24 cellular contexts compared by ENCODE assay signal in genomic region chr2:1889099-1889650, GRCh38.
"Had no signal": no experiment of that assay in that cellular context is flagged by ENCODE, and none has a peak within 500 bp of the region (broad histone marks: within the 10 kb centered on the region; RNA-seq: fewer than 3 reads in every experiment).

No MANE protein-coding gene starts in this region.

- DNase-seq: heart right ventricle; hippocampal formation; immature natural killer cell; left ventricle myocardium inferior; naive thymus-derived CD8-positive, alpha-beta T cell; occipital lobe; ovary; retina; right cardiac atrium; stimulated activated CD4-positive, alpha-beta T cell treated with anti-CD3 and anti-CD28 coated beads, Interleukin-12 subunit alpha, Interleukin-12 subunit beta, amount 100 ng/mL, for 4 hours; stimulated activated CD4-positive, alpha-beta T cell treated with anti-CD3 and anti-CD28 coated beads, Interleukin-15, amount 100 ng/mL, for 24 hours; stimulated activated CD4-positive, alpha-beta T cell treated with anti-CD3 and anti-CD28 coated beads, Interleukin-2, amount 100 ng/mL, for 24 hours; stimulated activated CD4-positive, alpha-beta T cell treated with anti-CD3 and anti-CD28 coated beads, Interleukin-4, amount 100 ng/mL, for 1 hour; stimulated activated naive CD4-positive, alpha-beta T cell; tibial artery; trophoblast cell; upper lobe of right lung had no signal

- H3K4me1 ChIP-seq: prostate gland, suprapubic skin, upper lobe of right lung had no signal

- H3K4me3 ChIP-seq: heart right ventricle, left ventricle myocardium inferior, ovary, prostate gland, skin epidermis, suprapubic skin, thoracic aorta, tibial artery, upper lobe of right lung had no signal

- H3K36me3 ChIP-seq: heart right ventricle, left ventricle myocardium inferior, neutrophil, ovary, prostate gland, suprapubic skin, thoracic aorta, tibial artery, upper lobe of right lung had no signal

- H3K9me3 ChIP-seq: heart right ventricle, left ventricle myocardium inferior, neutrophil, ovary, prostate gland, suprapubic skin, thoracic aorta, tibial artery, upper lobe of right lung had no signal

- FAIRE-seq: islet of Langerhans, urothelium cell line had no signal

- H3K27ac ChIP-seq: heart right ventricle, left ventricle myocardium inferior, neutrophil, ovary, prostate gland, skin epidermis, suprapubic skin, thoracic aorta, tibial artery, upper lobe of right lung had no signal

- H3K27me3 ChIP-seq: ovary had no signal
